ENCODE assay signal across 2 cellular contexts in the genomic region with DNA sequence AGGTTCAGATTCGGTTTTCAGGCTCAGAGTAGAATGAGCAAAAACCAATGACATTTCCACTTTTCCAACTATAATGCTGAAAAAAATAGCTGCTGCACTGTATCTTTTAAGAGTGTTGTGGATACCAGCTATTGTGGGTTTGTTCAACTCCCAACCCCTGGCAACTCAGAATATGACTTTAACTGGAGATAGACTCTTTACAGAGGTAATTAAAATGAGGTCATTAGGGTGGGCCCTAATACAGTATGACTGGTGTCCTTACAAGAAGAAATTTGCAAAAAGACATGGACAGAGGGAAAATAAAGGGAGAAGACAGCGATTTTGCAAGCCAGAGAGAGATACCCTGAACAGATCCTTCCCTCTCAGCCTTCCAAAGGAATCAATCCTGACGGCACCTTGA.
TF ChIP-seq lines count a peak whose summit lies in the region.

No MANE protein-coding gene starts in this region.

TF ChIP-seq in IMR-90, 13 proteins besides CTCF, POLR2A, EP300 and RAD21:
- TF ChIP-seq MAFK (IDR thresholded peaks at IDR 0.05; ENCODE audit: low read depth, low read length) (no peak), MXI1 (IDR thresholded peaks at IDR 0.05; ENCODE audit: borderline replicate concordance, low read depth, low read length) (no peak), BHLHE40 (IDR thresholded peaks at IDR 0.05; ENCODE audit: low read depth, low read length) (no peak), MAZ (IDR thresholded peaks at IDR 0.05; ENCODE audit: borderline replicate concordance, low read depth, low read length) (no peak), CHD1 (IDR thresholded peaks at IDR 0.05; ENCODE audit: low read depth, low read length) (no peak), ELK1 (IDR thresholded peaks at IDR 0.05; ENCODE audit: borderline replicate concordance, low read depth, low read length) (no peak), CEBPB (IDR thresholded peaks at IDR 0.05; ENCODE audit: low read depth, low read length) (no peak)
- TF ChIP-seq, protein P1, sequence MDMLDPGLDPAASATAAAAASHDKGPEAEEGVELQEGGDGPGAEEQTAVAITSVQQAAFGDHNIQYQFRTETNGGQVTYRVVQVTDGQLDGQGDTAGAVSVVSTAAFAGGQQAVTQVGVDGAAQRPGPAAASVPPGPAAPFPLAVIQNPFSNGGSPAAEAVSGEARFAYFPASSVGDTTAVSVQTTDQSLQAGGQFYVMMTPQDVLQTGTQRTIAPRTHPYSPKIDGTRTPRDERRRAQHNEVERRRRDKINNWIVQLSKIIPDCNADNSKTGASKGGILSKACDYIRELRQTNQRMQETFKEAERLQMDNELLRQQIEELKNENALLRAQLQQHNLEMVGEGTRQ (IDR thresholded peaks at IDR 0.05; ENCODE audit: low read depth, low read length): no peak

TF ChIP-seq in H1, 55 proteins besides CTCF, POLR2A, EP300 and RAD21:
- TF ChIP-seq KDM1A (IDR thresholded peaks at IDR 0.05; ENCODE audit: borderline replicate concordance, low read length) (no peak), MAFK (IDR thresholded peaks at IDR 0.05; ENCODE audit: low read depth, low read length) (no peak), CBX8 (IDR thresholded peaks at IDR 0.05; ENCODE audit: borderline replicate concordance, low read depth, low read length) (no peak), POLR2AphosphoS5 (IDR thresholded peaks at IDR 0.05; ENCODE audit: low read depth, low read length) (no peak), SIN3A (conservative IDR thresholded peaks at IDR 0.05 in 1 of 2, IDR thresholded peaks at IDR 0.05 in 1 of 2; ENCODE audit: low read depth in 1 of 2, low read length in 2 of 2) (no peak), CTBP2 (IDR thresholded peaks at IDR 0.05; ENCODE audit: borderline replicate concordance, insufficient read depth, insufficient read length, low read length) (no peak), JUN (IDR thresholded peaks at IDR 0.05; ENCODE audit: low read depth, low read length) (no peak), SIRT6 (IDR thresholded peaks at IDR 0.05; ENCODE audit: low read length) (no peak), RFX5 (IDR thresholded peaks at IDR 0.05; ENCODE audit: borderline replicate concordance, low read depth, low read length) (no peak), NRF1 (IDR thresholded peaks at IDR 0.05; ENCODE audit: low read depth, low read length) (no peak), SP2 (IDR thresholded peaks at IDR 0.05; ENCODE audit: low read length) (no peak), SUZ12 (IDR thresholded peaks at IDR 0.05; ENCODE audit: low read length) (no peak), CHD2 (IDR thresholded peaks at IDR 0.05; ENCODE audit: low read length) (no peak), ASH2L (IDR thresholded peaks at IDR 0.05; ENCODE audit: low read length) (no peak), CREB1 (IDR thresholded peaks at IDR 0.05) (no peak), MAX (IDR thresholded peaks at IDR 0.05) (no peak), KDM4A (IDR thresholded peaks at IDR 0.05; ENCODE audit: low read depth, low read length, severe bottlenecking) (no peak)
- TF ChIP-seq, protein P1 (IDR thresholded peaks at IDR 0.05; ENCODE audit: low read length): no peak
- TF ChIP-seq, protein P2, sequence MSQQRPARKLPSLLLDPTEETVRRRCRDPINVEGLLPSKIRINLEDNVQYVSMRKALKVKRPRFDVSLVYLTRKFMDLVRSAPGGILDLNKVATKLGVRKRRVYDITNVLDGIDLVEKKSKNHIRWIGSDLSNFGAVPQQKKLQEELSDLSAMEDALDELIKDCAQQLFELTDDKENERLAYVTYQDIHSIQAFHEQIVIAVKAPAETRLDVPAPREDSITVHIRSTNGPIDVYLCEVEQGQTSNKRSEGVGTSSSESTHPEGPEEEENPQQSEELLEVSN (IDR thresholded peaks at IDR 0.05): no peak
